ENCODE assay signal across 15 cellular contexts in genomic region chr3:194971965-194972364, GRCh38.
DNase-seq lines count a peak whose midpoint lies in the region; ATAC-seq and TF ChIP-seq lines count a peak whose summit lies in the region.
"Had no signal": no experiment of that assay in that cellular context is flagged by ENCODE, and none has a peak within 500 bp of the region (broad histone marks: within the 10 kb centered on the region; RNA-seq: fewer than 3 reads in every experiment).

No MANE protein-coding gene starts in this region.

- no peak for ATAC-seq in activated CD8-positive, alpha-beta memory T cell treated with anti-CD3 and anti-CD28 coated beads, Interleukin-2, amount 10 ng/mL, durations not matched to agents 7 days and 5 days
- ATAC-seq in esophagus mucosa = peak; percentile 17
- no peak for ATAC-seq in HG02610 (IDR thresholded peaks at IDR 0.05; ENCODE audit: unreplicated experiment)

- no peaks in the 10 kb centered on the region for H3K9me3 Mint-ChIP-seq in activated CD8-positive, alpha-beta memory T cell treated with anti-CD3 and anti-CD28 coated beads, Interleukin-2, amount 10 ng/mL, durations not matched to agents 7 days and 5 days (ENCODE audit: low read depth)
- H3K9me3 Mint-ChIP-seq in HFFc6 = no peaks in the 10 kb centered on the region
- H3K9me3 Mint-ChIP-seq in type B pancreatic cell = peaks cover 6% of the 10 kb centered on the region

- peak; percentile 28 for DNase-seq in activated CD8-positive, alpha-beta memory T cell treated with anti-CD3 and anti-CD28 coated beads, Interleukin-2, amount 10 ng/mL, durations not matched to agents 7 days and 5 days
- DNase-seq in activated CD8-positive, alpha-beta memory T cell treated with anti-CD3 and anti-CD28 coated beads, Interleukin-2, amount 50 U/mL, for 4 hours = no peak
- DNase-seq in HFFc6 (no peak), type B pancreatic cell (ENCODE audit: extremely low spot score, unreplicated experiment) (peak; percentile 48), glomerular visceral epithelial cell (ENCODE audit: extremely low spot score) (no peak), DMS 273 treated with DMSO at 0.1 percent for 48 hours (lab: John Stamatoyannopoulos, UW) (no peak)
- DNase-seq: CD4-positive, alpha-beta memory T cell; NCI-H1092 treated with DMSO at 0.1 percent for 48 hours; NCI-H1694; NCI-H345; NCI-H526 treated with DMSO at 0.1 percent for 48 hours; NK-92 treated with Interleukin-12 subunit alpha and Interleukin-12 subunit beta, amount 100 ng/mL, for 24 hours had no signal

- H3K4me3 Mint-ChIP-seq in activated CD8-positive, alpha-beta memory T cell treated with anti-CD3 and anti-CD28 coated beads, Interleukin-2, amount 10 ng/mL, durations not matched to agents 7 days and 5 days = no peak overlapping the region
- no peak overlapping the region for H3K4me3 Mint-ChIP-seq in HFFc6
- H3K4me3 Mint-ChIP-seq in type B pancreatic cell = no peak overlapping the region
- H3K4me3 Mint-ChIP-seq: CD4-positive, alpha-beta memory T cell; IgD-negative memory B cell had no signal

- H3K4me1 Mint-ChIP-seq in activated CD8-positive, alpha-beta memory T cell treated with anti-CD3 and anti-CD28 coated beads, Interleukin-2, amount 10 ng/mL, durations not matched to agents 7 days and 5 days = no peaks in the 10 kb centered on the region
- H3K4me1 Mint-ChIP-seq in HFFc6 (ENCODE audit: low read depth) (peaks cover 4% of the 10 kb centered on the region), type B pancreatic cell (ENCODE audit: unreplicated experiment) (peaks cover 3% of the 10 kb centered on the region)
- H3K4me1 Mint-ChIP-seq: CD4-positive, alpha-beta memory T cell had no signal

- H3K27me3 Mint-ChIP-seq in activated CD8-positive, alpha-beta memory T cell treated with anti-CD3 and anti-CD28 coated beads, Interleukin-2, amount 10 ng/mL, durations not matched to agents 7 days and 5 days = peaks cover 29% of the 10 kb centered on the region
- H3K27me3 Mint-ChIP-seq in HFFc6 (ENCODE audit: insufficient read depth) = peaks cover 45% of the 10 kb centered on the region
- peaks cover 24% of the 10 kb centered on the region for H3K27me3 Mint-ChIP-seq in type B pancreatic cell

- no peak overlapping the region for H3K27ac Mint-ChIP-seq in activated CD8-positive, alpha-beta memory T cell treated with anti-CD3 and anti-CD28 coated beads, Interleukin-2, amount 10 ng/mL, durations not matched to agents 7 days and 5 days
- H3K27ac Mint-ChIP-seq in HFFc6 = no peak overlapping the region
- no peak overlapping the region for H3K27ac Mint-ChIP-seq in type B pancreatic cell
- H3K27ac Mint-ChIP-seq: CD4-positive, alpha-beta memory T cell had no signal

- CTCF ChIA-PET in activated CD8-positive, alpha-beta memory T cell treated with anti-CD3 and anti-CD28 coated beads, Interleukin-2, amount 10 ng/mL, durations not matched to agents 7 days and 5 days (lab: Charles Lee) = no interaction called here

- TF ChIP-seq CTCF in HFFc6 (IDR thresholded peaks at IDR 0.05) (peak; percentile 27; the same call in 1 of the 2 replicates), type B pancreatic cell (conservative IDR thresholded peaks at IDR 0.05) (peak; percentile 39)

- no peaks in the 10 kb centered on the region for H3K36me3 Mint-ChIP-seq in activated CD8-positive, alpha-beta memory T cell treated with anti-CD3 and anti-CD28 coated beads, Interleukin-2, amount 10 ng/mL, durations not matched to agents 7 days and 5 days
- H3K36me3 Mint-ChIP-seq in HFFc6 (ENCODE audit: low read depth) (no peaks in the 10 kb centered on the region), type B pancreatic cell (no peaks in the 10 kb centered on the region)
- H3K36me3 Mint-ChIP-seq: CD4-positive, alpha-beta memory T cell; IgD-negative memory B cell had no signal

Comparison
In these comparisons a context has a peak if more than half of its experiments do, and no peak if none do; other contexts are left out.
1. DNase-seq: peak in activated CD8-positive, alpha-beta memory T cell treated with anti-CD3 and anti-CD28 coated beads, Interleukin-2, amount 10 ng/mL, durations not matched to agents 7 days and 5 days (single experiment) and type B pancreatic cell (single experiment); none in activated CD8-positive, alpha-beta memory T cell treated with anti-CD3 and anti-CD28 coated beads, Interleukin-2, amount 50 U/mL, for 4 hours (single experiment), HFFc6 (single experiment), glomerular visceral epithelial cell (single experiment) and DMS 273 treated with DMSO at 0.1 percent for 48 hours (single experiment).